9 cellular contexts compared by ENCODE assay signal in genomic region chr10:13990918-13991317, GRCh38.
DNase-seq lines count a peak whose midpoint lies in the region; ATAC-seq and TF ChIP-seq lines count a peak whose summit lies in the region.
"Had no signal": no experiment of that assay in that cellular context is flagged by ENCODE, and none has a peak within 500 bp of the region (broad histone marks: within the 10 kb centered on the region; RNA-seq: fewer than 3 reads in every experiment).

No MANE protein-coding gene starts in this region.

- no peak for TF ChIP-seq CTCF in choroid plexus epithelial cell (conservative IDR thresholded peaks at IDR 0.05; ENCODE audit: low read depth, low read length)
- no peak for TF ChIP-seq CTCF in right lobe of liver (IDR thresholded peaks at IDR 0.05)
- TF ChIP-seq CTCF in thyroid gland (IDR thresholded peaks at IDR 0.05) = no peak
- TF ChIP-seq CTCF in PC-3 (conservative IDR thresholded peaks at IDR 0.05; ENCODE audit: low read depth, low read length) = no peak

- peak overlapping the region in 2 of 3 donors; percentile 30 to 40 for H3K27ac ChIP-seq in right lobe of liver
- H3K27ac ChIP-seq in thyroid gland = peak overlapping the region in 2 of 3 donors; percentile 39 to 66
- H3K27ac ChIP-seq in PC-3 (ENCODE audit: low read length) = no peak overlapping the region

- peak; percentile 32 for DNase-seq in NCI-H146 (lab: John Stamatoyannopoulos, UW)
- peak; percentile 42 for DNase-seq in choroid plexus epithelial cell (ENCODE audit: low read depth)
- no peak for DNase-seq in right lobe of liver
- DNase-seq in thyroid gland = peak; percentile 19 to 32
- DNase-seq in PC-3 = no peak
- DNase-seq in DMS 273 treated with DMSO at 0.1 percent for 48 hours (lab: John Stamatoyannopoulos, UW) = no peak
- no peak for DNase-seq in SIG-M5 treated with dmso at 0.1 percent for 504 hours (lab: John Stamatoyannopoulos, UW; ENCODE audit: unreplicated experiment)

- H3K9me3 ChIP-seq in right lobe of liver (no peaks in the 10 kb centered on the region), thyroid gland (no peaks in the 10 kb centered on the region), PC-3 (ENCODE audit: low read length) (no peaks in the 10 kb centered on the region)

- TF ChIP-seq POLR2A in right lobe of liver (IDR thresholded peaks at IDR 0.05) (no peak), thyroid gland (IDR thresholded peaks at IDR 0.05) (no peak)

- no peak overlapping the region for H2AFZ ChIP-seq in PC-3 (ENCODE audit: low read length)

- no peaks in the 10 kb centered on the region for H3K79me2 ChIP-seq in PC-3 (ENCODE audit: low read length)

- no peak overlapping the region for H3K4me2 ChIP-seq in PC-3 (ENCODE audit: low read length)

- H3K4me1 ChIP-seq in right lobe of liver (no peaks in the 10 kb centered on the region), thyroid gland (peaks cover 20 to 26% of the 10 kb centered on the region in 2 donors), PC-3 (ENCODE audit: insufficient read depth, low read length) (peaks cover 13% of the 10 kb centered on the region)

- H3K9ac ChIP-seq in PC-3 (ENCODE audit: low read length) = no peak overlapping the region

- H3F3A ChIP-seq in PC-3 (ENCODE audit: low read length, unreplicated experiment) = no peaks in the 10 kb centered on the region

- no TSS peak for BruUV-seq in PC-3 (replicated peaks; lab: Mats Ljungman, UMichigan)

- peak overlapping the region; percentile 20 for H3K4me3 ChIP-seq in choroid plexus epithelial cell (ENCODE audit: low read depth, low read length)
- H3K4me3 ChIP-seq in right lobe of liver = no peak overlapping the region
- H3K4me3 ChIP-seq in thyroid gland (replicated peaks in 1 of 3) = no peak overlapping the region
- H3K4me3 ChIP-seq in PC-3 (ENCODE audit: low read length) = no peak overlapping the region

- WGBS in right lobe of liver (ENCODE audit: insufficient coverage, low coverage, low lambda C conversion rate, missing lambda C conversion rate) = 42% methylated on average over 7 of the region's 7 CpGs
- whole genome bisulfite sequencing in thyroid gland, 2 donors = 56 to 62% methylated on average over 7 of the region's 7 CpGs

- peak in 3 of 4 donors; percentile 18 to 49 (median 19) for ATAC-seq in right lobe of liver
- ATAC-seq in PC-3 = no peak
- ATAC-seq in HG03280 (IDR thresholded peaks at IDR 0.05; ENCODE audit: unreplicated experiment) = no peak
- ATAC-seq: activated naive CD4-positive, alpha-beta T cell treated with anti-CD3 and anti-CD28 coated beads, Interleukin-2, amount 50 U/mL, for 72 hours had no signal

- POLR2A ChIA-PET in PC-3 (lab: Charles Lee; ENCODE audit: unreplicated experiment) = no interaction called here

- intact Hi-C loops in right lobe of liver (cut with DNase I) (no loop called here), thyroid gland (cut with DNase I) (no loop called here), PC-3 (cut with micrococcal nuclease) (no loop called here)

- no peaks in the 10 kb centered on the region for H3K9me2 ChIP-seq in PC-3 (replicated peaks; ENCODE audit: low read length)

- H3K36me3 ChIP-seq in right lobe of liver (no peaks in the 10 kb centered on the region), thyroid gland (no peaks in the 10 kb centered on the region), PC-3 (ENCODE audit: low read depth, low read length) (no peaks in the 10 kb centered on the region)

- CTCF ChIA-PET in PC-3 (lab: Charles Lee) = no interaction called here

- H3K27me3 ChIP-seq in right lobe of liver (no peaks in the 10 kb centered on the region), thyroid gland (no peaks in the 10 kb centered on the region), PC-3 (ENCODE audit: low read length) (no peaks in the 10 kb centered on the region)

- no peaks in the 10 kb centered on the region for H4K20me1 ChIP-seq in PC-3 (ENCODE audit: low read length)

Comparison
In these comparisons a context has a peak if more than half of its experiments do, and no peak if none do; other contexts are left out.
1. DNase-seq: peak in NCI-H146 (single experiment), choroid plexus epithelial cell (single experiment) and thyroid gland (2 of 2); none in right lobe of liver (0 of 3), PC-3 (single experiment), DMS 273 treated with DMSO at 0.1 percent for 48 hours (single experiment) and SIG-M5 treated with dmso at 0.1 percent for 504 hours (single experiment).
2. ATAC-seq: peak in right lobe of liver (3 of 4); none in PC-3 (single experiment) and HG03280 (single experiment).